Comparison of ENCODE assay signal across 10 cellular contexts in the genomic region with DNA sequence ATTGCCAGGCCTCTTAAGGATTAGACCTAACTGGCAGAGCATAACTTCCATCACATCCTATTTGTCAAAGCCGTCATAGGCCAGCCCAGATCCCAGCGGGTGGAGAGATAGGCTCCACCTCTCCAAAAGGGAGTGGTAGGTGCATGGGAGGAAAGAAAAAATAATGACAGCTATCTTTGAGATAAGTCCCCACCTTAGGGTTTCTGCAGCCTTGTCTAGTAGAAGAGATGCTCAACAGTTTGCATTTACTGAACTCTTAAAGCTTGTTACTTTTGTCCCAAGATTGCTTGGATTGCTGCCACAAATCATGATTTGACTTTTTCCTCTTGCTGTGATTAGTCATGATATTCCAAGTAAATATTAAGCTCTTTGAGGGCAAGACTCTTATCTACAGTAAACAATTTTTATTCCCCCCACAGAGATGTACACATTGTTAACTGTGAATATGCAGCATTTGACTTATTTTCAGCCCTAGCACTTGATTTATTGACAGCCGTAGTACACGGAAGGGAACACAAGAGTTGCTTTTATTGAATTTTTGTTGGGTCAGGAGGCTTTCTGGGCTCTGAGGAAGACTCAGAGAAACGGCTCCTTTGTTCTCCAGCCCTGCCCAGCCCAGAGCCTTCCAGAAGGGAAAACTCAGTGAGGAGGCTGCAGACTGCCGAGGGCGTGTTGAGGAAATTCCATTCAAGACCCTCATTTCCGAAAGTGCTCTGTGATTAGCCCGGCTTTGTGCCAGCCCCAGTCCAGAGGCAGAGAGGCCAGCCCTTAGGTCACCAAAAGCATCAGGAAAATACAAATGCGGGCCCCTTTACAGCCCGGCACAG.
A peak's percentile ranks its signal among the peaks of the same experiment; 100 is the strongest.
DNase-seq lines count a peak whose midpoint lies in the region; ATAC-seq and TF ChIP-seq lines count a peak whose summit lies in the region.
"Had no signal": no experiment of that assay in that cellular context is flagged by ENCODE, and none has a peak within 500 bp of the region (broad histone marks: within the 10 kb centered on the region; RNA-seq: fewer than 3 reads in every experiment).

No MANE protein-coding gene starts in this region.

- intact Hi-C loops in sigmoid colon (cut with DNase I), result loop anchor here (10.0 kb wide), 1 partner anchor 176 kb away; no protein-coding TSS in a partner anchor

- DNase-seq in caudate nucleus (lab: John Stamatoyannopoulos, UW), result peak in 47 of 61 donors; percentile 3 to 71 (median 29)
- peak; percentile 83 for DNase-seq in iris pigment epithelial cell (ENCODE audit: low read depth)
- no peak for DNase-seq in sigmoid colon
- no peak for DNase-seq in NCI-H524 treated with DMSO at 0.1 percent for 48 hours (lab: John Stamatoyannopoulos, UW)
- no peak for DNase-seq in stimulated activated CD4-positive, alpha-beta T cell treated with anti-CD3 and anti-CD28 coated beads, Interleukin-4, amount 100 ng/mL, for 1 hour
- DNase-seq: activated T-cell treated with anti-CD3 and anti-CD28 coated beads for 4 hours, NCI-H524 had no signal

- H3K36me3 ChIP-seq in HEK293 (ENCODE audit: control insufficient read depth in 2 of 2, insufficient read depth in 1 of 2, low read length in 2 of 2) (no peaks in the 10 kb centered on the region), sigmoid colon (no peaks in the 10 kb centered on the region)

- H3K9me3 ChIP-seq in HEK293 (ENCODE audit: control insufficient read depth, insufficient read depth, low read depth, low read length) (no peaks in the 10 kb centered on the region), sigmoid colon (no peaks in the 10 kb centered on the region)

- CTCF ChIA-PET in HEK293 (lab: Yijun Ruan, JAX), result interaction anchor here (0.6 to 2.2 kb wide), 3 partner anchors 16 to 275 kb away, joined by 3 to 9 read pairs (median 3); no protein-coding TSS in a partner anchor

- TF ChIP-seq EP300 in sigmoid colon (IDR thresholded peaks at IDR 0.05), result no peak

- 10 to 55% methylated on average over 11 of the region's 11 CpGs for WGBS in sigmoid colon, 2 donors

- POLR2A ChIA-PET in HEK293 (lab: Yijun Ruan, JAX), result interaction anchor here (0.6 to 1.1 kb wide), 2 partner anchors 17 to 18 kb away, joined by 3 to 5 read pairs; no protein-coding TSS in a partner anchor

- ATAC-seq in GM21381 (IDR thresholded peaks at IDR 0.05; ENCODE audit: unreplicated experiment) (no peak), HG02678 (IDR thresholded peaks at IDR 0.05; ENCODE audit: unreplicated experiment) (no peak)

- no peaks in the 10 kb centered on the region for H3K27me3 ChIP-seq in sigmoid colon

- H3K4me1 ChIP-seq in HEK293 (ENCODE audit: control insufficient read depth, insufficient read depth, low read length), result peaks cover 44% of the 10 kb centered on the region
- H3K4me1 ChIP-seq in sigmoid colon, result peaks cover 0 to 19% (median 17%) of the 10 kb centered on the region in 4 donors

- peak overlapping the region; percentile 97 for H3K27ac ChIP-seq in HEK293 (ENCODE audit: extremely low read depth, low read depth, low read length)
- H3K27ac ChIP-seq in caudate nucleus (ENCODE audit: low read depth, low read length), result peak overlapping the region; percentile 75
- peak overlapping the region; percentile 27 to 51 (median 34) for H3K27ac ChIP-seq in sigmoid colon

- TF ChIP-seq CTCF in HEK293 (tag by site-specific recombination; IDR thresholded peaks at IDR 0.05) (no peak), sigmoid colon (IDR thresholded peaks at IDR 0.05) (no peak)

- no peak for TF ChIP-seq POLR2A in sigmoid colon (IDR thresholded peaks at IDR 0.05)

- H3K4me3 ChIP-seq in HEK293 (ENCODE audit: low read depth, low read length), result no peak overlapping the region
- no peak overlapping the region for H3K4me3 ChIP-seq in sigmoid colon

TF ChIP-seq in HEK293, 187 proteins besides CTCF, POLR2A, EP300 and RAD21 (continues in another document):
- no peak for TF ChIP-seq ZNF146 (tag by site-specific recombination; IDR thresholded peaks at IDR 0.05)
- TF ChIP-seq ZNF354C (tag by site-specific recombination; IDR thresholded peaks at IDR 0.05; ENCODE audit: borderline replicate concordance, low read depth), result no peak
- TF ChIP-seq, protein P1, sequence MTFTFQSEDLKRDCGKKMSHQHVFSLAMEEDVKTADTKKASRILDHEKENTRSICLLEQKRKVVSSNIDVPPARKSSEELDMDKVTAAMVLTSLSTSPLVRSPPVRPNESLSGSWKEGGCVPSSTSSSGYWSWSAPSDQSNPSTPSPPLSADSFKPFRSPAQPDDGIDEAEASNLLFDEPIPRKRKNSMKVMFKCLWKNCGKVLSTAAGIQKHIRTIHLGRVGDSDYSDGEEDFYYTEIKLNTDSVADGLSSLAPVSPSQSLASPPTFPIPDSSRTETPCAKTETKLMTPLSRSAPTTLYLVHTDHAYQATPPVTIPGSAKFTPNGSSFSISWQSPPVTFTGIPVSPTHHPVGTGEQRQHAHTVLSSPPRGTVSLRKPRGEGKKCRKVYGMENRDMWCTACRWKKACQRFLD (tag by site-specific recombination; IDR thresholded peaks at IDR 0.05), result no peak
- TF ChIP-seq ZSCAN23 (tag by site-specific recombination; IDR thresholded peaks at IDR 0.05), result no peak
- TF ChIP-seq OVOL3 (tag by site-specific recombination; IDR thresholded peaks at IDR 0.05), result 0 out of 2 replicates have a peak, but pooled peaks have one; percentile 57
- TF ChIP-seq, protein P2, sequence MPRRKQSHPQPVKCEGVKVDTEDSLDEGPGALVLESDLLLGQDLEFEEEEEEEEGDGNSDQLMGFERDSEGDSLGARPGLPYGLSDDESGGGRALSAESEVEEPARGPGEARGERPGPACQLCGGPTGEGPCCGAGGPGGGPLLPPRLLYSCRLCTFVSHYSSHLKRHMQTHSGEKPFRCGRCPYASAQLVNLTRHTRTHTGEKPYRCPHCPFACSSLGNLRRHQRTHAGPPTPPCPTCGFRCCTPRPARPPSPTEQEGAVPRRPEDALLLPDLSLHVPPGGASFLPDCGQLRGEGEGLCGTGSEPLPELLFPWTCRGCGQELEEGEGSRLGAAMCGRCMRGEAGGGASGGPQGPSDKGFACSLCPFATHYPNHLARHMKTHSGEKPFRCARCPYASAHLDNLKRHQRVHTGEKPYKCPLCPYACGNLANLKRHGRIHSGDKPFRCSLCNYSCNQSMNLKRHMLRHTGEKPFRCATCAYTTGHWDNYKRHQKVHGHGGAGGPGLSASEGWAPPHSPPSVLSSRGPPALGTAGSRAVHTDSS (tag by site-specific recombination; IDR thresholded peaks at IDR 0.05), result peak; percentile 28; the same call in 1 of the 2 replicates
- no peak for TF ChIP-seq PRDM1 (tag by site-specific recombination; IDR thresholded peaks at IDR 0.05)
- TF ChIP-seq ZNF501 (tag by site-specific recombination; IDR thresholded peaks at IDR 0.05), result 0 out of 2 replicates have a peak, but pooled peaks have one; percentile 26
- TF ChIP-seq ZEB2 (tag by site-specific recombination; IDR thresholded peaks at IDR 0.05), result peak; percentile 84
- no peak for TF ChIP-seq GLI4 (tag by site-specific recombination; IDR thresholded peaks at IDR 0.05)
- TF ChIP-seq, protein P3, sequence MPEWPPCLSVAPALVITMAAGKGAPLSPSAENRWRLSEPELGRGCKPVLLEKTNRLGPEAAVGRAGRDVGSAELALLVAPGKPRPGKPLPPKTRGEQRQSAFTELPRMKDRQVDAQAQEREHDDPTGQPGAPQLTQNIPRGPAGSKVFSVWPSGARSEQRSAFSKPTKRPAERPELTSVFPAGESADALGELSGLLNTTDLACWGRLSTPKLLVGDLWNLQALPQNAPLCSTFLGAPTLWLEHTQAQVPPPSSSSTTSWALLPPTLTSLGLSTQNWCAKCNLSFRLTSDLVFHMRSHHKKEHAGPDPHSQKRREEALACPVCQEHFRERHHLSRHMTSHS (tag by site-specific recombination; IDR thresholded peaks at IDR 0.05), result peak; percentile 76; the same call in 1 of the 2 replicates
- no peak for TF ChIP-seq ZNF112 (tag by site-specific recombination; IDR thresholded peaks at IDR 0.05)
- no peak for TF ChIP-seq ZNF670 (tag by site-specific recombination; IDR thresholded peaks at IDR 0.05; ENCODE audit: low read depth)
- TF ChIP-seq ZNF473 (tag by site-specific recombination; IDR thresholded peaks at IDR 0.05), result no peak
- TF ChIP-seq ZNF10 (tag by site-specific recombination; IDR thresholded peaks at IDR 0.05), result no peak
- TF ChIP-seq, protein P4, sequence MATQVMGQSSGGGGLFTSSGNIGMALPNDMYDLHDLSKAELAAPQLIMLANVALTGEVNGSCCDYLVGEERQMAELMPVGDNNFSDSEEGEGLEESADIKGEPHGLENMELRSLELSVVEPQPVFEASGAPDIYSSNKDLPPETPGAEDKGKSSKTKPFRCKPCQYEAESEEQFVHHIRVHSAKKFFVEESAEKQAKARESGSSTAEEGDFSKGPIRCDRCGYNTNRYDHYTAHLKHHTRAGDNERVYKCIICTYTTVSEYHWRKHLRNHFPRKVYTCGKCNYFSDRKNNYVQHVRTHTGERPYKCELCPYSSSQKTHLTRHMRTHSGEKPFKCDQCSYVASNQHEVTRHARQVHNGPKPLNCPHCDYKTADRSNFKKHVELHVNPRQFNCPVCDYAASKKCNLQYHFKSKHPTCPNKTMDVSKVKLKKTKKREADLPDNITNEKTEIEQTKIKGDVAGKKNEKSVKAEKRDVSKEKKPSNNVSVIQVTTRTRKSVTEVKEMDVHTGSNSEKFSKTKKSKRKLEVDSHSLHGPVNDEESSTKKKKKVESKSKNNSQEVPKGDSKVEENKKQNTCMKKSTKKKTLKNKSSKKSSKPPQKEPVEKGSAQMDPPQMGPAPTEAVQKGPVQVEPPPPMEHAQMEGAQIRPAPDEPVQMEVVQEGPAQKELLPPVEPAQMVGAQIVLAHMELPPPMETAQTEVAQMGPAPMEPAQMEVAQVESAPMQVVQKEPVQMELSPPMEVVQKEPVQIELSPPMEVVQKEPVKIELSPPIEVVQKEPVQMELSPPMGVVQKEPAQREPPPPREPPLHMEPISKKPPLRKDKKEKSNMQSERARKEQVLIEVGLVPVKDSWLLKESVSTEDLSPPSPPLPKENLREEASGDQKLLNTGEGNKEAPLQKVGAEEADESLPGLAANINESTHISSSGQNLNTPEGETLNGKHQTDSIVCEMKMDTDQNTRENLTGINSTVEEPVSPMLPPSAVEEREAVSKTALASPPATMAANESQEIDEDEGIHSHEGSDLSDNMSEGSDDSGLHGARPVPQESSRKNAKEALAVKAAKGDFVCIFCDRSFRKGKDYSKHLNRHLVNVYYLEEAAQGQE (tag by site-specific recombination; IDR thresholded peaks at IDR 0.05), result no peak
- TF ChIP-seq ZNF155 (tag by site-specific recombination; IDR thresholded peaks at IDR 0.05), result no peak

Comparison
In these comparisons a context has a peak if more than half of its experiments do, and no peak if none do; other contexts are left out.
1. H3K27ac ChIP-seq: peak in every context shown above with its lines; median percentile 97 in HEK293; 75 in caudate nucleus; 34 in sigmoid colon.
2. DNase-seq: peak in caudate nucleus (47 of 61) and iris pigment epithelial cell (single experiment); none in sigmoid colon (single experiment), NCI-H524 treated with DMSO at 0.1 percent for 48 hours (single experiment) and stimulated activated CD4-positive, alpha-beta T cell treated with anti-CD3 and anti-CD28 coated beads, Interleukin-4, amount 100 ng/mL, for 1 hour (single experiment).